In the genomic region with DNA sequence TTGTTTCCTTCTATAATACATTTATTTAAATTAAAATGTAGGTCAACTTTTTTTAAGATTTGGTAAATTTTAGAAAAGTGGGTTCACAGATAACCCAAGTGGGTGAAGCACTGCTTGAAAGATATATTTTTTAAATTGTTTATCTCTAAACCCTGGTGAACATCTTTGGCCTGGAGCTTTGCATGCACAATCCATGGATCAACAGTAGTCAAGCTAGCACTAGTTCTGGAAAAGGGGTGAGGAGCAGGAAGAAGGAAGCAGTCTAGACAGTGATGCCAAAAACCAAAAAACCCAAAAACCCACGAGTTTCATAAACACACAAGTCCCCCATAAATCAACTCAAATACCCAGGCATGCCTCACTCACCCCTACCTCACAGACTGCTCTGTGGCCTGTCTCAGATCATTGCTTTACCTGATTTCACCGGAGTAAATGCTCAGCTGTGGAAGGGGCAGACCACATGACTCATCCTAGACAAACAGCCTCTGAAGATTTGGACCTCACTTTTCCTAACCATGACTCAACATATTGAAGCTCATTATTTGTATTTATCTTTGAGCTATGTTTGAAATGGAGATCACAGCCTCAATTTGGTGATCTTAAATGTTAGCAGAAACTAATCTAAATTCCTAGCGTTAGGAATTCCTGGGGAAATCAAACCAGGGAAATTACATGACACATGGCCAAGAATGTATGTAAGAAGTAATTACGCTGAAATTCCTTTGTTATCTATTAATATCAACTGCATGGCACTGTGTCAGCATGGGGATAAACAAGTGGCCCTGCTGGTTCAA, we compare ENCODE assay signal across 10 cellular contexts.
DNase-seq lines count a peak whose midpoint lies in the region; ATAC-seq and TF ChIP-seq lines count a peak whose summit lies in the region.
"Had no signal": no experiment of that assay in that cellular context is flagged by ENCODE, and none has a peak within 500 bp of the region (broad histone marks: within the 10 kb centered on the region; RNA-seq: fewer than 3 reads in every experiment).

No MANE protein-coding gene starts in this region.

- H3K27me3 Mint-ChIP-seq in type B pancreatic cell, result peaks cover 14% of the 10 kb centered on the region

- TF ChIP-seq CTCF in type B pancreatic cell (conservative IDR thresholded peaks at IDR 0.05), result no peak

- peak overlapping the region; percentile 61 for H3K27ac Mint-ChIP-seq in type B pancreatic cell
- H3K27ac Mint-ChIP-seq: activated CD8-positive, alpha-beta T cell treated with anti-CD3 and anti-CD28 coated beads for 36 hours had no signal

- peaks cover 20% of the 10 kb centered on the region for H3K4me1 ChIP-seq in iPS-20b (ENCODE audit: insufficient read depth, low read length)

- no peak for ATAC-seq in HG03039 (IDR thresholded peaks at IDR 0.05; ENCODE audit: unreplicated experiment)
- ATAC-seq: activated CD8-positive, alpha-beta T cell treated with anti-CD3 and anti-CD28 coated beads for 36 hours had no signal

- no peak overlapping the region for H3K4me3 ChIP-seq in iPS-20b (ENCODE audit: low read length)

- DNase-seq in NCI-H82 (lab: John Stamatoyannopoulos, UW), result peak; percentile 3
- no peak for DNase-seq in NCI-H82 treated with DMSO at 0.1 percent for 48 hours (lab: John Stamatoyannopoulos, UW; ENCODE audit: unreplicated experiment)
- peak; percentile 12 for DNase-seq in T1000 (lab: John Stamatoyannopoulos, UW)
- DNase-seq in type B pancreatic cell (ENCODE audit: extremely low spot score, unreplicated experiment), result no peak
- no peak for DNase-seq in cerebellum (ENCODE audit: low spot score)
- DNase-seq in RKO (ENCODE audit: low spot score), result no peak
- DNase-seq: activated CD8-positive, alpha-beta T cell treated with anti-CD3 and anti-CD28 coated beads for 36 hours; NCI-H748 treated with DMSO at 0.1 percent for 48 hours had no signal

- peaks cover 4% of the 10 kb centered on the region for H3K36me3 Mint-ChIP-seq in type B pancreatic cell

- no peak overlapping the region for H3K27ac ChIP-seq in iPS-20b (ENCODE audit: low read length)

- no peaks in the 10 kb centered on the region for H3K36me3 ChIP-seq in iPS-20b (ENCODE audit: insufficient read depth, low read depth, low read length)

- H3K9me3 ChIP-seq in iPS-20b (ENCODE audit: insufficient read depth, low read depth, low read length), result no peaks in the 10 kb centered on the region

- no peaks in the 10 kb centered on the region for H3K27me3 ChIP-seq in iPS-20b (ENCODE audit: insufficient read depth, low read length)

- 0 out of 2 replicates have a peak overlapping the region, but pooled peaks have one; percentile 5 for H3K9ac ChIP-seq in iPS-20b (ENCODE audit: low read depth, low read length)

- no peaks in the 10 kb centered on the region for H3K9me3 Mint-ChIP-seq in type B pancreatic cell
- H3K9me3 Mint-ChIP-seq: activated CD8-positive, alpha-beta T cell treated with anti-CD3 and anti-CD28 coated beads for 36 hours had no signal

- H3K4me3 Mint-ChIP-seq in type B pancreatic cell, result no peak overlapping the region
- H3K4me3 Mint-ChIP-seq: activated CD8-positive, alpha-beta T cell treated with anti-CD3 and anti-CD28 coated beads for 36 hours had no signal

- H3K4me1 Mint-ChIP-seq in type B pancreatic cell (ENCODE audit: unreplicated experiment), result peaks cover 16% of the 10 kb centered on the region

Comparison
In these comparisons a context has a peak if more than half of its experiments do, and no peak if none do; other contexts are left out.
1. DNase-seq: peak in NCI-H82 (single experiment) and T1000 (single experiment); none in NCI-H82 treated with DMSO at 0.1 percent for 48 hours (single experiment), type B pancreatic cell (single experiment), cerebellum (single experiment) and RKO (single experiment).